Comparison of ENCODE assay signal across 16 cellular contexts in the genomic region with DNA sequence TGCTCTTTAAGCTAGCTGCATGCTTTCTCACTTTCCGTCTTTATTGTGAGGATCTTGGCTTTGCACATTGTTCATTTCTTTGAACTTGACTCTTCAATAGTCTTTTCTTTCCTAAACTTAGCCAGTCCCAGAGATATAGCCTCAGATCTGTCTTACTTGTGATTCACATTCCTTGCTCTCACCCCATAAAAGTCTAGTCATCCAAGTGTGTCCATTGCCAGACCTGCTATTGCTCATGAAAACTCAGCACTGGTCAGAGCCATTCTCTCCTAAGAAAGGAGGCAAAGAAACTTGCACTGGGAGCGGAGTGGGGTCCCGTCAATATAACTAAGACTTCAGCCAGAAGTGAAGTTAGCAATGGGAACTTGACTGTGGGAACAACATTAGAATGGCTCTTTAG.
DNase-seq lines count a peak whose midpoint lies in the region; ATAC-seq, FAIRE-seq and TF ChIP-seq lines count a peak whose summit lies in the region.
"Had no signal": no experiment of that assay in that cellular context is flagged by ENCODE, and none has a peak within 500 bp of the region (broad histone marks: within the 10 kb centered on the region; RNA-seq: fewer than 3 reads in every experiment).

No MANE protein-coding gene starts in this region.

- no peak for ATAC-seq in IMR-90 (ENCODE audit: low read depth)
- ATAC-seq: GM23338 had no signal

- FAIRE-seq in H1 (lab: Jason Lieb, UNC), result no peak
- FAIRE-seq: GM12891 had no signal

- H2BK5ac ChIP-seq in IMR-90 (ENCODE audit: low read depth, low read length, poor library complexity, severe bottlenecking), result no peak overlapping the region
- H2BK5ac ChIP-seq in H1 (ENCODE audit: low read depth, low read length), result no peak overlapping the region

- H3K27ac ChIP-seq in IMR-90 (ENCODE audit: insufficient read depth, low read length) (no peak overlapping the region), H1 (ENCODE audit: low read depth, low read length) (no peak overlapping the region), osteoblast (ENCODE audit: low read depth, low read length) (no peak overlapping the region)
- H3K27ac ChIP-seq: C4-2B, HL-60 had no signal

- H4K20me1 ChIP-seq in IMR-90 (ENCODE audit: insufficient read depth, low read length) (no peaks in the 10 kb centered on the region), H1 (replicated peaks in 1 of 2; ENCODE audit: control insufficient read depth in 1 of 2, insufficient read depth in 2 of 2, low read length in 2 of 2) (no peaks in the 10 kb centered on the region), osteoblast (ENCODE audit: insufficient read depth, low read length) (no peaks in the 10 kb centered on the region)

- H2AK9ac ChIP-seq in IMR-90 (replicated peaks; ENCODE audit: low read depth, low read length, poor library complexity), result no peak overlapping the region

- no peak overlapping the region for H4K5ac ChIP-seq in IMR-90 (ENCODE audit: low read depth, low read length)
- H4K5ac ChIP-seq in H1 (ENCODE audit: insufficient read length, low read depth, low read length), result no peak overlapping the region

- CTCF ChIA-PET in IMR-90 (lab: Yijun Ruan, JAX) (no interaction called here), H1 (lab: Charles Lee; ENCODE audit: partially characterized antibody) (no interaction called here)

- intact Hi-C loops in IMR-90 (cut with micrococcal nuclease), result no loop called here

- H2AK5ac ChIP-seq in IMR-90 (ENCODE audit: low read depth, low read length), result no peak overlapping the region
- H2AK5ac ChIP-seq in H1 (ENCODE audit: low read depth, low read length), result no peak overlapping the region

- H3K4me1 ChIP-seq in IMR-90 (ENCODE audit: control insufficient read depth, insufficient read depth, low read length), result no peaks in the 10 kb centered on the region
- no peaks in the 10 kb centered on the region for H3K4me1 ChIP-seq in H1 (replicated peaks in 1 of 4; ENCODE audit: control insufficient read depth in 3 of 4, insufficient read depth in 4 of 4, low read length in 3 of 4)
- peaks cover 4% of the 10 kb centered on the region for H3K4me1 ChIP-seq in osteoblast (ENCODE audit: insufficient read depth, low read length)

- H3K18ac ChIP-seq in IMR-90 (ENCODE audit: low read depth, low read length) (no peak overlapping the region), H1 (ENCODE audit: extremely low read depth, low read length) (no peak overlapping the region)

- H3K9ac ChIP-seq in IMR-90 (ENCODE audit: low read depth, low read length) (no peak overlapping the region), H1 (replicated peaks in 1 of 4; ENCODE audit: extremely low read depth in 1 of 4, low read depth in 3 of 4, low read length in 3 of 4) (no peak overlapping the region)

- no peaks in the 10 kb centered on the region for H3K36me3 ChIP-seq in IMR-90 (ENCODE audit: control insufficient read depth, insufficient read depth, low read length)
- H3K36me3 ChIP-seq in H1 (ENCODE audit: control insufficient read depth in 2 of 4, insufficient read depth in 4 of 4, low read length in 3 of 4), result no peaks in the 10 kb centered on the region
- no peaks in the 10 kb centered on the region for H3K36me3 ChIP-seq in osteoblast (ENCODE audit: insufficient read depth, low read length)

- H3K27me3 ChIP-seq in IMR-90 (ENCODE audit: control insufficient read depth, insufficient read depth, low read length), result peaks cover 2% of the 10 kb centered on the region; the same call in 1 of the 2 replicates
- no peaks in the 10 kb centered on the region for H3K27me3 ChIP-seq in H1 (replicated peaks in 1 of 4; ENCODE audit: control insufficient read depth in 3 of 4, extremely low read depth in 1 of 4, insufficient read depth in 3 of 4, low read length in 3 of 4)
- H3K27me3 ChIP-seq in osteoblast (ENCODE audit: insufficient read depth, low read length), result no peaks in the 10 kb centered on the region

- no peak overlapping the region for H2BK20ac ChIP-seq in IMR-90 (ENCODE audit: low read depth, low read length)
- no peak overlapping the region for H2BK20ac ChIP-seq in H1 (ENCODE audit: low read length)

- dilution Hi-C loops in IMR-90 (cut with HindIII; ENCODE audit: low sequenced_read_pairs, unreplicated experiment), result no loop called here

- H3K79me1 ChIP-seq in IMR-90 (ENCODE audit: low read depth in 1 of 2, low read length in 2 of 2) (no peaks in the 10 kb centered on the region), H1 (ENCODE audit: low read depth, low read length) (no peaks in the 10 kb centered on the region)

- in situ Hi-C loops in IMR-90 (cut with MboI; ENCODE audit: low sequenced_read_pairs), result no loop called here

- no peak overlapping the region for H2BK12ac ChIP-seq in H1 (ENCODE audit: low read depth, low read length)

- H2AFZ ChIP-seq in IMR-90 (replicated peaks; ENCODE audit: low read length, poor library complexity), result no peak overlapping the region
- 0 out of 2 replicates have a peak overlapping the region, but pooled peaks have one; percentile 7 for H2AFZ ChIP-seq in H1 (ENCODE audit: low read length)
- H2AFZ ChIP-seq in osteoblast (ENCODE audit: low read length), result no peak overlapping the region
- H2AFZ ChIP-seq: GM23338 had no signal

- POLR2A ChIA-PET in IMR-90 (lab: Charles Lee; ENCODE audit: unreplicated experiment), result no interaction called here
- POLR2A ChIA-PET in H1 (lab: Charles Lee; ENCODE audit: partially characterized antibody), result no interaction called here

- H3K23ac ChIP-seq in IMR-90 (ENCODE audit: low read depth, low read length), result no peak overlapping the region
- H3K23ac ChIP-seq in H1 (ENCODE audit: insufficient read length), result no peak overlapping the region

- H3K4me2 ChIP-seq in IMR-90 (ENCODE audit: low read depth, low read length), result no peak overlapping the region
- no peak overlapping the region for H3K4me2 ChIP-seq in H1 (ENCODE audit: insufficient read depth in 1 of 2, low read depth in 2 of 2, low read length in 2 of 2)
- H3K4me2 ChIP-seq in osteoblast (ENCODE audit: insufficient read depth, low read length), result no peak overlapping the region
- H3K4me2 ChIP-seq: GM23338 had no signal

- no peak for TF ChIP-seq CTCF in IMR-90 (conservative IDR thresholded peaks at IDR 0.05; ENCODE audit: low read depth, low read length)
- TF ChIP-seq CTCF in H1 (IDR thresholded peaks at IDR 0.05; ENCODE audit: control extremely low read depth in 1 of 3, insufficient read depth in 1 of 3, low read depth in 1 of 3, low read length in 3 of 3), result no peak
- TF ChIP-seq CTCF in osteoblast (IDR thresholded peaks at IDR 0.05; ENCODE audit: extremely low read depth, low read depth, low read length), result no peak

- no peak for TF ChIP-seq EP300 in H1 (IDR thresholded peaks at IDR 0.05; ENCODE audit: borderline replicate concordance in 1 of 2, low read depth in 2 of 2, low read length in 2 of 2)

- H3K9me3 ChIP-seq in IMR-90 (ENCODE audit: control insufficient read depth, insufficient read depth, low read length) (no peaks in the 10 kb centered on the region), H1 (ENCODE audit: insufficient read depth in 2 of 2, low read depth in 1 of 2, low read length in 1 of 2) (no peaks in the 10 kb centered on the region), osteoblast (ENCODE audit: low read depth, low read length) (no peaks in the 10 kb centered on the region)

- H3K14ac ChIP-seq in IMR-90 (replicated peaks; ENCODE audit: low read depth, low read length) (no peak overlapping the region), H1 (ENCODE audit: insufficient read length) (no peak overlapping the region)

- H3K4me3 ChIP-seq in IMR-90 (ENCODE audit: insufficient read depth, low read depth, low read length), result no peak overlapping the region
- no peak overlapping the region for H3K4me3 ChIP-seq in H1 (ENCODE audit: extremely low read depth in 1 of 4, insufficient read depth in 2 of 4, low read depth in 3 of 4, low read length in 4 of 4)
- H3K4me3 ChIP-seq in osteoblast (ENCODE audit: insufficient read depth, low read length), result no peak overlapping the region
- H3K4me3 ChIP-seq: GM23338 had no signal

- H3K9me1 ChIP-seq in IMR-90 (ENCODE audit: insufficient read depth, low read length), result no peaks in the 10 kb centered on the region

- no peak overlapping the region for H4K8ac ChIP-seq in IMR-90 (ENCODE audit: low read depth in 2 of 2, low read length in 2 of 2)
- H4K8ac ChIP-seq in H1 (ENCODE audit: extremely low read depth, insufficient read depth, low read length), result no peak overlapping the region

- DNase-seq in AG20443 (ENCODE audit: low spot score), result peak; percentile 14
- peak; percentile 11 for DNase-seq in IMR-90
- no peak for DNase-seq in H1 (ENCODE audit: low read depth in 1 of 2, low spot score in 2 of 2)
- DNase-seq in osteoblast (ENCODE audit: insufficient read length, low spot score, missing footprints), result peak; percentile 78
- DNase-seq in SIG-M5 treated with dmso at 0.1 percent for 504 hours (lab: John Stamatoyannopoulos, UW; ENCODE audit: unreplicated experiment), result no peak
- DNase-seq in NCI-H1092 treated with DMSO at 0.1 percent for 48 hours (lab: John Stamatoyannopoulos, UW), result no peak
- DNase-seq in cerebellum (ENCODE audit: low spot score), result no peak
- no peak for DNase-seq in HT-29 (ENCODE audit: low spot score)
- DNase-seq: 8988T; CD4-positive, alpha-beta memory T cell; DMS79; H9 had no signal

- H3K79me2 ChIP-seq in H1 (ENCODE audit: control insufficient read depth in 1 of 2, insufficient read depth in 2 of 2, low read length in 2 of 2), result no peaks in the 10 kb centered on the region
- no peaks in the 10 kb centered on the region for H3K79me2 ChIP-seq in osteoblast (ENCODE audit: insufficient read depth, low read length)

- no TSS peak for BruUV-seq in IMR-90 (replicated peaks; lab: Mats Ljungman, UMichigan)

- TF ChIP-seq POLR2A in IMR-90 (IDR thresholded peaks at IDR 0.05; ENCODE audit: low read depth, low read length) (no peak), H1 (IDR thresholded peaks at IDR 0.05; ENCODE audit: control extremely low read depth in 1 of 2, low read depth in 2 of 2, low read length in 2 of 2) (no peak)

- H2BK120ac ChIP-seq in IMR-90 (ENCODE audit: low read depth, low read length) (no peak overlapping the region), H1 (replicated peaks; ENCODE audit: low read depth, low read length) (no peak overlapping the region)

- no peak for TF ChIP-seq RAD21 in IMR-90 (IDR thresholded peaks at IDR 0.05; ENCODE audit: low read length)
- TF ChIP-seq RAD21 in H1 (IDR thresholded peaks at IDR 0.05 in 1 of 2, conservative IDR thresholded peaks at IDR 0.05 in 1 of 2; ENCODE audit: low read depth in 2 of 2, low read length in 2 of 2), result no peak

- H3K4ac ChIP-seq in IMR-90 (ENCODE audit: low read depth, low read length) (no peak overlapping the region), H1 (replicated peaks; ENCODE audit: insufficient read length, low read depth, low read length) (no peak overlapping the region)

- H3K23me2 ChIP-seq in H1 (ENCODE audit: low read depth, low read length), result no peaks in the 10 kb centered on the region

- no peak overlapping the region for H4K91ac ChIP-seq in IMR-90 (ENCODE audit: insufficient read depth, low read depth, low read length)
- H4K91ac ChIP-seq in H1 (replicated peaks; ENCODE audit: insufficient read length, low read length), result no peak overlapping the region

- H2BK15ac ChIP-seq in IMR-90 (ENCODE audit: low read depth, low read length) (no peak overlapping the region), H1 (ENCODE audit: low read length) (no peak overlapping the region)

- H3K56ac ChIP-seq in IMR-90 (ENCODE audit: extremely low read depth, insufficient read depth, low read length), result no peak overlapping the region
- H3K56ac ChIP-seq in H1 (replicated peaks; ENCODE audit: insufficient read length, low read depth, low read length), result no peak overlapping the region

- 83% methylated on average over 2 of the region's 3 CpGs; no CpG with 5 or more reads in 1 of the 2 experiments for WGBS in IMR-90 (ENCODE audit: extremely low coverage in 2 of 2, insufficient read length in 1 of 2), 2 experiments
- 61% methylated on average over 3 of the region's 3 CpGs; no CpG with 5 or more reads in 1 of the 2 experiments for WGBS in H1 (ENCODE audit: extremely low coverage in 1 of 2, insufficient coverage in 1 of 2, insufficient read length in 1 of 2, insufficient replicate concordance in 2 of 2, low coverage in 1 of 2, low lambda C conversion rate in 2 of 2, missing lambda C conversion rate in 1 of 2), 2 experiments

Comparison
In these comparisons a context has a peak if more than half of its experiments do, and no peak if none do; other contexts are left out.
1. DNase-seq: peak in AG20443 (single experiment), IMR-90 (single experiment) and osteoblast (single experiment); none in H1 (0 of 2), SIG-M5 treated with dmso at 0.1 percent for 504 hours (single experiment), NCI-H1092 treated with DMSO at 0.1 percent for 48 hours (single experiment), cerebellum (single experiment) and HT-29 (single experiment).